Comparison of ENCODE assay signal across 10 cellular contexts in the genomic region with DNA sequence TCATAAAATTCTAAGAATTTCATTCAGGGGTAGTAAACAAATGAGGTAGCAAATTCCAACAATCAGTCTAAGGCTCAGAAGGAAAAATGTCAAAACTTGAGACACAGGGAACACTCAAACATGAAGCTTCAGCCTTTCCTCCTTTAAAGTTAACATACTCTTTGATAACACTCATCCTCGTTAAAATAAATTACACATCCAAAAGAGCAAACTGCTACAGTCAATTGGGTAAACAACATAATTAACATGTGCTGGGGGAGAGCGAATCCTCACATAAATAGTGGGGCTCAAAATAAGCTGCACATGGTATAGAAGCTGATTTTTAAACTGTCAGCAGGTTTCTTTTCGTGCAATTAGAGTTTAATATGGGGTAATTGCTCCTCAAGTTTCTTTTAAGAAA. TPM values are rescaled to one million over a fixed set of nuclear protein-coding genes. Genes with fewer than 3 reads are reported as not detected.
DNase-seq lines count a peak whose midpoint lies in the region; ATAC-seq and TF ChIP-seq lines count a peak whose summit lies in the region.
"Had no signal": no experiment of that assay in that cellular context is flagged by ENCODE, and none has a peak within 500 bp of the region (broad histone marks: within the 10 kb centered on the region; RNA-seq: fewer than 3 reads in every experiment).

No MANE protein-coding gene starts in this region.

- intact Hi-C loops in A673 (cut with micrococcal nuclease; ENCODE audit: unreplicated experiment) = no loop called here
- intact Hi-C loops in mammary epithelial cell (cut with micrococcal nuclease) = no loop called here

- 29% methylated on average over 3 of the region's 3 CpGs for WGBS in mammary epithelial cell (ENCODE audit: low coverage, missing lambda C conversion rate)

- TF ChIP-seq CTCF in A673 (conservative IDR thresholded peaks at IDR 0.05; ENCODE audit: low read depth, low read length) = no peak
- no peak for TF ChIP-seq CTCF in HFFc6 (IDR thresholded peaks at IDR 0.05)
- no peak for TF ChIP-seq CTCF in mammary epithelial cell (conservative IDR thresholded peaks at IDR 0.05 in 1 of 2, IDR thresholded peaks at IDR 0.05 in 1 of 2; ENCODE audit: extremely low read depth in 1 of 2, insufficient read depth in 1 of 2, low read depth in 1 of 2, low read length in 2 of 2)

- no peaks in the 10 kb centered on the region for H3K9me3 Mint-ChIP-seq in HFFc6

- peak overlapping the region; percentile 45 for H3K9ac ChIP-seq in mammary epithelial cell (ENCODE audit: insufficient read depth, low read length)
- H3K9ac ChIP-seq in muscle layer of colon (ENCODE audit: low read length) = peak overlapping the region; percentile 31

- H4K20me1 ChIP-seq in mammary epithelial cell (ENCODE audit: insufficient read depth, low read length) = no peaks in the 10 kb centered on the region

- H3K27me3 ChIP-seq in A673 (replicated peaks; ENCODE audit: insufficient read depth, low read depth, low read length, poor library complexity) = no peaks in the 10 kb centered on the region
- no peaks in the 10 kb centered on the region for H3K27me3 ChIP-seq in mammary epithelial cell (ENCODE audit: insufficient read depth, low read length)
- H3K27me3 ChIP-seq in muscle layer of colon (ENCODE audit: control insufficient read depth in 1 of 2, insufficient read depth in 2 of 2, low read length in 2 of 2) = no peaks in the 10 kb centered on the region

- H3K27ac Mint-ChIP-seq in HFFc6 = peak overlapping the region; percentile 52

- H3K36me3 ChIP-seq in A673 (ENCODE audit: insufficient read depth, low read length, poor library complexity, severe bottlenecking) (peaks cover 4% of the 10 kb centered on the region), mammary epithelial cell (ENCODE audit: insufficient read depth, low read length) (no peaks in the 10 kb centered on the region), muscle layer of colon (ENCODE audit: insufficient read depth, low read length) (no peaks in the 10 kb centered on the region)

- no peaks in the 10 kb centered on the region for H3K27me3 Mint-ChIP-seq in HFFc6 (ENCODE audit: insufficient read depth)

- H3K36me3 Mint-ChIP-seq in HFFc6 (ENCODE audit: low read depth) = peaks cover 22% of the 10 kb centered on the region

- POLR2A ChIA-PET in A673 (lab: Charles Lee; ENCODE audit: low non-redundant PET) = interaction anchor here (0.6 kb wide), 1 partner anchor 131 kb away, joined by 3 read pairs; the partner anchor contains the start of genes GGA3 and MRPS7

- no peak for ATAC-seq in GM18861 (IDR thresholded peaks at IDR 0.05; ENCODE audit: unreplicated experiment)

- DNase-seq in A673 (ENCODE audit: low spot score) (no peak), HFFc6 (no peak), mammary epithelial cell (no peak), pons (ENCODE audit: low spot score) (no peak), DMS114 treated with DMSO at 0.1 percent for 48 hours (lab: John Stamatoyannopoulos, UW; ENCODE audit: unreplicated experiment) (no peak), erythroblast (lab: John Stamatoyannopoulos, UW) (no peak)
- DNase-seq: activated CD4-positive, alpha-beta T cell treated with anti-CD3 and anti-CD28 coated beads for 48 hours; NCI-H526 treated with DMSO at 0.1 percent for 48 hours had no signal

- H3K4me1 Mint-ChIP-seq in HFFc6 (ENCODE audit: low read depth) = peaks cover 63% of the 10 kb centered on the region

- peaks cover 97% of the 10 kb centered on the region for H3K79me2 ChIP-seq in mammary epithelial cell (ENCODE audit: insufficient read depth, low read length)

- BruUV-seq in A673 (replicated peaks; lab: Mats Ljungman, UMichigan) (TSS peak; percentile 29), mammary epithelial cell (replicated peaks; lab: Mats Ljungman, UMichigan) (no TSS peak)

- peak overlapping the region; percentile 90 for H3K4me2 ChIP-seq in mammary epithelial cell (ENCODE audit: insufficient read depth, low read depth, low read length)

- no peak overlapping the region for H2AFZ ChIP-seq in mammary epithelial cell (ENCODE audit: low read depth, low read length)

- H3K4me3 ChIP-seq in A673 (ENCODE audit: low read depth, low read length, poor library complexity, severe bottlenecking) = peak overlapping the region; percentile 52
- peak overlapping the region; percentile 57 to 85 (median 75) for H3K4me3 ChIP-seq in mammary epithelial cell (replicated peaks in 1 of 3; ENCODE audit: insufficient read depth in 1 of 3, low read depth in 2 of 3, low read length in 3 of 3)
- H3K4me3 ChIP-seq in muscle layer of colon (ENCODE audit: low read depth in 1 of 2, low read length in 2 of 2) = peak overlapping the region; percentile 18 to 85

- H3K4me1 ChIP-seq in A673 (ENCODE audit: insufficient read depth, low read length, poor library complexity, severe bottlenecking) (peaks cover 17% of the 10 kb centered on the region), mammary epithelial cell (ENCODE audit: insufficient read depth, low read length) (peaks cover 32% of the 10 kb centered on the region), muscle layer of colon (ENCODE audit: insufficient read depth, low read length) (peaks cover 42% of the 10 kb centered on the region)

- in situ Hi-C loops in mammary epithelial cell (cut with MboI; ENCODE audit: low sequenced_read_pairs in 2 of 2) = loop anchor here (5.0 to 10.0 kb wide), 2 partner anchors 68 to 80 kb away; no protein-coding TSS in a partner anchor

- dilution Hi-C loops in mammary epithelial cell (cut with HindIII; ENCODE audit: low sequenced_read_pairs) = no loop called here

- CTCF ChIA-PET in A673 (lab: Charles Lee) (interaction anchor here (1.2 to 1.3 kb wide), 2 partner anchors 69 to 432 kb away, joined by 3 to 4 read pairs; no protein-coding TSS in a partner anchor), mammary epithelial cell (lab: Charles Lee; ENCODE audit: low non-redundant PET) (interaction anchor here (0.9 kb wide), 1 partner anchor 242 kb away, joined by 3 read pairs; no protein-coding TSS in a partner anchor)

- TF ChIP-seq POLR2A in erythroblast (IDR thresholded peaks at IDR 0.05; ENCODE audit: low read length) = no peak

- H3K4me3 Mint-ChIP-seq in HFFc6 = peak overlapping the region; percentile 90

- no peak overlapping the region for H3K27ac ChIP-seq in A673 (ENCODE audit: low read depth, low read length, poor library complexity, severe bottlenecking)
- no peak overlapping the region for H3K27ac ChIP-seq in mammary epithelial cell (ENCODE audit: insufficient read depth, low read depth, low read length)
- H3K27ac ChIP-seq in muscle layer of colon (ENCODE audit: low read depth, low read length) = peak overlapping the region; percentile 49

- H3K9me3 ChIP-seq in A673 (ENCODE audit: low read depth, low read length, poor library complexity, severe bottlenecking) (no peaks in the 10 kb centered on the region), mammary epithelial cell (replicated peaks; ENCODE audit: insufficient read depth, low read length) (no peaks in the 10 kb centered on the region), muscle layer of colon (ENCODE audit: low read length) (no peaks in the 10 kb centered on the region)

RNA-seq across cellular contexts. Expression of gene GRB2, which starts 12.9 kb away (rescaled TPM):
- 95.2 and 101 TPM in 2 replicates for total RNA-seq in A673 (2021)
- total RNA-seq in HFFc6 (2021; fragmentation: NEBNext Ultra II Directional; extraction: Animal tissue kit (Norgen Biotek cat#: 25700)) = 100 to 1,000 TPM; 104 to 138 (median 116) TPM
- 10 to 100 TPM; 61.5 to 78.6 TPM for total RNA-seq in mammary epithelial cell
- 49.9 TPM for polyA plus RNA-seq in mammary epithelial cell
- 124 TPM for polyA minus RNA-seq in mammary epithelial cell
